21 cellular contexts compared by ENCODE assay signal in genomic region chr13:82206241-82206640, GRCh38.
"Had no signal": no experiment of that assay in that cellular context is flagged by ENCODE, and none has a peak within 500 bp of the region (broad histone marks: within the 10 kb centered on the region; RNA-seq: fewer than 3 reads in every experiment).

No MANE protein-coding gene starts in this region.

- DNase-seq: Kasumi-1, MM.1S, NCI-H1092 treated with DMSO at 0.1 percent for 48 hours, NCI-H1436, NCI-H187, NCI-H2029, NCI-H2081 treated with DMSO at 0.1 percent for 48 hours, NCI-H2171, NCI-H226, NCI-H446, NCI-H510A, NCI-H524 treated with DMSO at 0.1 percent for 48 hours, NCI-H69, NCI-H774, RPMI8226, SHP77, SK-N-SH had no signal

- H3K27ac ChIP-seq: HL-60, KMS-11 had no signal

- H3K4me1 Mint-ChIP-seq: IgD-negative memory B cell had no signal

- H3K4me2 ChIP-seq: KMS-11, SK-N-SH had no signal

- ATAC-seq: K562 had no signal

- H3K9me3 ChIP-seq: SK-N-SH had no signal

- H3K27ac Mint-ChIP-seq: IgD-negative memory B cell had no signal

- H3K4me3 Mint-ChIP-seq: IgD-negative memory B cell had no signal

- H3K36me3 Mint-ChIP-seq: IgD-negative memory B cell had no signal

- H3K9ac ChIP-seq: KMS-11, SK-N-SH had no signal

- H3K4me3 ChIP-seq: K562 had no signal
